In the genomic region with DNA sequence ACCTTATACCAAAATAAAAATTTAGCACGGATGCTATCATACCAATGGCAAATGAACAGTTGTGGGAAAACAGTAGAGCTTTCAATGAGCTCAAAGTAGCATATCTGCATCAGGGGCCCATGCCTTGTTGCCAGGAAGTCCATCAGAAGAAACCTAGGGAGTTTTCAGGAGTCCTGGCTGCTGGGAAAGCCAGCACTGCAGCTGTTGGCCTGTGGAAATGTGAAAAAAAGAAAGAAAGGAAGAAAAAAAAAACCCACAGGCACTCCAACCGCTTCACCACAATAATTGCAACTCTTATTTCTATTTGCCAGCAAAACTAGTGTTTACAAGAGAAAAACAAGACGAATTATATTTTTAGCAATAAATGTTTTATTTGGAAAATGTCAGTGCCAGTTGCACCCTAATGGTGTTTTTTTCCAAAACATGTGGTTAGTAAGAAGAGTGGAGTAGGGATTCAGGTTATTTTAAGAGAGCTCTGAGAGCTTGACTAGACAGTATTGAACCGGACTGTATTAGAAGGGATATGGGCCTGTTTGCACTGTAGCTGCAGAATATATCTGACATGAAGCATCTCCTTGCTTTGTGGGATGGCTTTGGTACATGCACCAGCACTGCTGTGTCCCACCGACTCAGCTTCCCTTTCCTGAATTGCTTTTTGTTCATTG, we compare ENCODE assay signal across 21 cellular contexts.
"Had no signal": no experiment of that assay in that cellular context is flagged by ENCODE, and none has a peak within 500 bp of the region (broad histone marks: within the 10 kb centered on the region; RNA-seq: fewer than 3 reads in every experiment).

No MANE protein-coding gene starts in this region.

- H3K36me3 Mint-ChIP-seq: memory B cell; naive thymus-derived CD4-positive, alpha-beta T cell; stimulated activated effector memory CD8-positive, alpha-beta T cell treated with anti-CD3 and anti-CD28 coated beads, Interleukin-12 subunit alpha, Interleukin-12 subunit beta, amount 100 ng/mL, for 72 hours had no signal

- H3K4me1 ChIP-seq: lower lobe of right lung, upper lobe of left lung had no signal

- H3K27me3 ChIP-seq: esophagus squamous epithelium, neutrophil, tibial artery, upper lobe of left lung had no signal

- H3K4me3 Mint-ChIP-seq: central memory CD8-positive, alpha-beta T cell; memory B cell; naive thymus-derived CD4-positive, alpha-beta T cell; nephron progenitor cell; stimulated activated effector memory CD8-positive, alpha-beta T cell treated with anti-CD3 and anti-CD28 coated beads, Interleukin-12 subunit alpha, Interleukin-12 subunit beta, amount 100 ng/mL, for 72 hours had no signal

- H3K4me3 ChIP-seq: esophagus squamous epithelium, lower lobe of right lung, tibial artery, upper lobe of left lung had no signal

- H3K9me3 Mint-ChIP-seq: central memory CD8-positive, alpha-beta T cell; naive thymus-derived CD4-positive, alpha-beta T cell; nephron progenitor cell; stimulated activated effector memory CD8-positive, alpha-beta T cell treated with anti-CD3 and anti-CD28 coated beads, Interleukin-12 subunit alpha, Interleukin-12 subunit beta, amount 100 ng/mL, for 72 hours had no signal

- H3K9me3 ChIP-seq: esophagus squamous epithelium, lower lobe of right lung, neutrophil, tibial artery, upper lobe of left lung had no signal

- H3K4me1 Mint-ChIP-seq: central memory CD8-positive, alpha-beta T cell; memory B cell; nephron progenitor cell had no signal

- H3K36me3 ChIP-seq: esophagus squamous epithelium, lower lobe of right lung, neutrophil, tibial artery, upper lobe of left lung had no signal

- ATAC-seq: foreskin keratinocyte; lower lobe of right lung; naive thymus-derived CD4-positive, alpha-beta T cell; stimulated activated effector memory CD8-positive, alpha-beta T cell treated with anti-CD3 and anti-CD28 coated beads, Interleukin-12 subunit alpha, Interleukin-12 subunit beta, amount 100 ng/mL, for 72 hours; stimulated activated naive CD8-positive, alpha-beta T cell treated with anti-CD3 and anti-CD28 coated beads, Interleukin-15, Interleukin-2, amounts not matched to agents 100 U/mL and 50 U/mL, for 24 hours had no signal

- DNase-seq: effector memory CD4-positive, alpha-beta T cell; esophagus squamous epithelium; foreskin keratinocyte; head of caudate nucleus; hippocampal formation; kidney glomerular epithelial cell; lower lobe of right lung; midbrain; naive thymus-derived CD4-positive, alpha-beta T cell; nephron progenitor cell; posterior cingulate gyrus; stimulated activated CD4-positive, alpha-beta T cell treated with anti-CD3 and anti-CD28 coated beads, Interleukin-4, amount 100 ng/mL, for 1 hour; stimulated activated CD8-positive, alpha-beta memory T cell treated with anti-CD3 and anti-CD28 coated beads, Interleukin-4, amount 100 ng/mL, for 48 hours; stimulated activated naive CD8-positive, alpha-beta T cell treated with anti-CD3 and anti-CD28 coated beads, Interleukin-15, Interleukin-2, amounts not matched to agents 100 U/mL and 50 U/mL, for 24 hours; tibial artery; upper lobe of left lung had no signal

- H3K27ac ChIP-seq: epithelial cell of prostate, esophagus squamous epithelium, foreskin keratinocyte, lower lobe of right lung, neutrophil, tibial artery, upper lobe of left lung had no signal

- H3K27ac Mint-ChIP-seq: memory B cell; naive thymus-derived CD4-positive, alpha-beta T cell; nephron progenitor cell; stimulated activated effector memory CD8-positive, alpha-beta T cell treated with anti-CD3 and anti-CD28 coated beads, Interleukin-12 subunit alpha, Interleukin-12 subunit beta, amount 100 ng/mL, for 72 hours had no signal
